In genomic region chr16:276360-277077, GRCh38 we compare ENCODE assay signal across 1 cellular context.
TF ChIP-seq lines count a peak whose summit lies in the region.

No MANE protein-coding gene starts in this region.

TF ChIP-seq in IMR-90, 13 proteins besides CTCF, POLR2A, EP300 and RAD21:
- TF ChIP-seq, protein P1, sequence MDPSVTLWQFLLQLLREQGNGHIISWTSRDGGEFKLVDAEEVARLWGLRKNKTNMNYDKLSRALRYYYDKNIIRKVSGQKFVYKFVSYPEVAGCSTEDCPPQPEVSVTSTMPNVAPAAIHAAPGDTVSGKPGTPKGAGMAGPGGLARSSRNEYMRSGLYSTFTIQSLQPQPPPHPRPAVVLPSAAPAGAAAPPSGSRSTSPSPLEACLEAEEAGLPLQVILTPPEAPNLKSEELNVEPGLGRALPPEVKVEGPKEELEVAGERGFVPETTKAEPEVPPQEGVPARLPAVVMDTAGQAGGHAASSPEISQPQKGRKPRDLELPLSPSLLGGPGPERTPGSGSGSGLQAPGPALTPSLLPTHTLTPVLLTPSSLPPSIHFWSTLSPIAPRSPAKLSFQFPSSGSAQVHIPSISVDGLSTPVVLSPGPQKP (IDR thresholded peaks at IDR 0.05; ENCODE audit: borderline replicate concordance, low read depth, low read length), result no peak
- TF ChIP-seq, protein P2, sequence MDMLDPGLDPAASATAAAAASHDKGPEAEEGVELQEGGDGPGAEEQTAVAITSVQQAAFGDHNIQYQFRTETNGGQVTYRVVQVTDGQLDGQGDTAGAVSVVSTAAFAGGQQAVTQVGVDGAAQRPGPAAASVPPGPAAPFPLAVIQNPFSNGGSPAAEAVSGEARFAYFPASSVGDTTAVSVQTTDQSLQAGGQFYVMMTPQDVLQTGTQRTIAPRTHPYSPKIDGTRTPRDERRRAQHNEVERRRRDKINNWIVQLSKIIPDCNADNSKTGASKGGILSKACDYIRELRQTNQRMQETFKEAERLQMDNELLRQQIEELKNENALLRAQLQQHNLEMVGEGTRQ (IDR thresholded peaks at IDR 0.05; ENCODE audit: low read depth, low read length), result no peak
- no peak for TF ChIP-seq SMC3 (IDR thresholded peaks at IDR 0.05; ENCODE audit: low read depth, low read length)
- TF ChIP-seq RCOR1 (IDR thresholded peaks at IDR 0.05; ENCODE audit: insufficient replicate concordance, low read length), result no peak
- TF ChIP-seq MAFK (IDR thresholded peaks at IDR 0.05; ENCODE audit: low read depth, low read length), result no peak
- TF ChIP-seq CEBPB (IDR thresholded peaks at IDR 0.05; ENCODE audit: low read depth, low read length), result no peak
- TF ChIP-seq CHD1 (IDR thresholded peaks at IDR 0.05; ENCODE audit: low read depth, low read length), result no peak
